ENCODE assay signal across 13 cellular contexts in the genomic region with DNA sequence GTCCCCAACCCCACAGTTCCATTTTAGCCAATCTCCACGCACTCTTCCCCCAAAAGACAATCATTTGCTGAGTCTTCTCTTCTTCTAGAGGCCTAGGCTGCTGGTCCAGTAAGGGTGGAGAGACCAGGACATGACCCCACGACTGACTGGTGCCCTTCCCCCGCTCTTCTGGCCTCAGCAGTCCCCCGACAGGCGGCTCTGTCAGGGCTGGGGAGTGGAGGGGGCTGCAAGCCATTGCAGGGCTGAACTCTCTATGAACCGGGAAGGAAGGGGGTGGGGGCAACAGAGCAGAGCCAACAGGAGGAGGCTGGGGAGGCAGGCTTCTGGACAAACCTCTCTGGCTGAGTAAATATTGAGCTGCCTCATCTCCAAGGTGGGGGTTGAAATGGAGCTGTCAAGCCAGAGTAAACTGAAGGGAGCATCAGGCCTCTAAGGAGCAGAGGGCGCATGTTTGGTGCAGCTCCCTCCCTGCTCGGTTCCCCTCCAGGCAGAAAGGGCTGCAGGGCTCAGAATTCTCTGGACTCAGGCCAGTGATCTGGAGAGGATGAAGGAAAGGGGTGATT. TPM values are rescaled to one million over a fixed set of nuclear protein-coding genes. Genes with fewer than 3 reads are reported as not detected.
DNase-seq lines count a peak whose midpoint lies in the region; ATAC-seq, FAIRE-seq and TF ChIP-seq lines count a peak whose summit lies in the region.
"Had no signal": no experiment of that assay in that cellular context is flagged by ENCODE, and none has a peak within 500 bp of the region (broad histone marks: within the 10 kb centered on the region; RNA-seq: fewer than 3 reads in every experiment).

No MANE protein-coding gene starts in this region.

- H3K79me2 ChIP-seq in SK-N-SH (ENCODE audit: insufficient read depth) = no peaks in the 10 kb centered on the region

- CTCF ChIA-PET in SK-N-SH (lab: Yijun Ruan, JAX) = interaction anchor here (0.7 to 1.1 kb wide), 3 partner anchors 8 to 66 kb away, joined by 3 read pairs; a partner anchor contains a TSS

- no peak overlapping the region for H3K27ac ChIP-seq in HUES48 (ENCODE audit: low read depth, low read length)
- H3K27ac ChIP-seq in left lung = no peak overlapping the region
- H3K27ac ChIP-seq in small intestine (ENCODE audit: low read depth in 1 of 2, low read length in 1 of 2) = peak overlapping the region in 1 of 2 donors; percentile 1
- H3K27ac ChIP-seq in SK-N-SH (ENCODE audit: low read depth in 2 of 2, low read length in 1 of 2) = no peak overlapping the region
- H3K27ac ChIP-seq: SJCRH30 had no signal

- H3K9me3 ChIP-seq in HUES48 (ENCODE audit: control insufficient read depth, insufficient read depth, low read length) (no peaks in the 10 kb centered on the region), left lung (no peaks in the 10 kb centered on the region), small intestine (ENCODE audit: control insufficient read depth, low read depth) (no peaks in the 10 kb centered on the region), SK-N-SH (no peaks in the 10 kb centered on the region)
- H3K9me3 ChIP-seq: BE2C, SJCRH30 had no signal

- TF ChIP-seq CTCF in left lung (IDR thresholded peaks at IDR 0.05) = no peak
- TF ChIP-seq CTCF in SK-N-SH (IDR thresholded peaks at IDR 0.05) = no peak

- POLR2A ChIA-PET in SK-N-SH (lab: Yijun Ruan, JAX) = interaction anchor here (0.7 kb wide), 1 partner anchor 31 kb away, joined by 6 read pairs; no protein-coding TSS in a partner anchor

- WGBS in small intestine, 3 donors = 25 to 32% (median 26%) methylated on average over 8 of the region's 8 CpGs
- 5% methylated on average over 7 of the region's 8 CpGs for WGBS in SK-N-SH (ENCODE audit: low lambda C conversion rate)

- intact Hi-C loops in left lung (cut with DNase I) = no loop called here

- no peak for TF ChIP-seq EP300 in SK-N-SH (IDR thresholded peaks at IDR 0.05; ENCODE audit: borderline replicate concordance in 1 of 2, low read depth in 1 of 2, low read length in 1 of 2)

- H3K9me2 ChIP-seq in SK-N-SH = no peaks in the 10 kb centered on the region

- H3K36me3 ChIP-seq in HUES48 (ENCODE audit: control insufficient read depth, insufficient read depth, low read length) = no peaks in the 10 kb centered on the region
- no peaks in the 10 kb centered on the region for H3K36me3 ChIP-seq in left lung
- H3K36me3 ChIP-seq in small intestine (ENCODE audit: control insufficient read depth in 2 of 2, insufficient read depth in 2 of 2, low read length in 2 of 2) = no peaks in the 10 kb centered on the region
- no peaks in the 10 kb centered on the region for H3K36me3 ChIP-seq in SK-N-SH (replicated peaks in 1 of 2; ENCODE audit: control insufficient read depth in 1 of 2, insufficient read depth in 2 of 2, low read length in 1 of 2)
- H3K36me3 ChIP-seq: BE2C, SJCRH30 had no signal

- TF ChIP-seq RAD21 in SK-N-SH (IDR thresholded peaks at IDR 0.05; ENCODE audit: low read length) = no peak

- peak; percentile 60 for ATAC-seq in left lung

- no peak overlapping the region for H3K4me2 ChIP-seq in SK-N-SH

- FAIRE-seq in GM12891 (lab: Jason Lieb, UNC) = no peak
- no peak for FAIRE-seq in small intestine (lab: Jason Lieb, UNC)

- H4K20me1 ChIP-seq in SK-N-SH (ENCODE audit: insufficient read depth) = no peaks in the 10 kb centered on the region

- H3K9ac ChIP-seq in HUES48 (ENCODE audit: low read depth, low read length) = no peak overlapping the region
- H3K9ac ChIP-seq in SK-N-SH = no peak overlapping the region

- DNase-seq in COLO668 (lab: John Stamatoyannopoulos, UW; ENCODE audit: unreplicated experiment) = peak; percentile 53
- DNase-seq in SHP77 (lab: John Stamatoyannopoulos, UW) = peak; percentile 82 to 85
- DNase-seq in left lung = peak in 1 of 2 donors; percentile 37
- no peak for DNase-seq in DMS 273 (lab: John Stamatoyannopoulos, UW; ENCODE audit: unreplicated experiment)
- DNase-seq in GM12891 (ENCODE audit: insufficient read length, low spot score) = no peak
- no peak for DNase-seq in small intestine
- no peak for DNase-seq in SK-N-SH
- DNase-seq: BE2C, NCI-H1105 treated with DMSO at 0.1 percent for 48 hours, posterior cingulate gyrus had no signal

- H3K27me3 ChIP-seq in HUES48 (ENCODE audit: control insufficient read depth, insufficient read depth, low read length) = peaks cover 90% of the 10 kb centered on the region
- peaks cover 12 to 86% of the 10 kb centered on the region in 2 donors for H3K27me3 ChIP-seq in left lung
- peaks cover 0 to 5% of the 10 kb centered on the region in 2 donors for H3K27me3 ChIP-seq in small intestine (ENCODE audit: control insufficient read depth in 2 of 2, insufficient read depth in 2 of 2, low read length in 2 of 2)
- H3K27me3 ChIP-seq in SK-N-SH (ENCODE audit: insufficient read depth) = peaks cover 99% of the 10 kb centered on the region

- TF ChIP-seq POLR2A in GM12891 (IDR thresholded peaks at IDR 0.05; ENCODE audit: low read depth, low read length) = no peak

- H2AFZ ChIP-seq in SK-N-SH (ENCODE audit: low read depth) = no peak overlapping the region

- no peaks in the 10 kb centered on the region for H3F3A ChIP-seq in SK-N-SH (replicated peaks; ENCODE audit: insufficient read depth)

- peaks cover 36% of the 10 kb centered on the region for H3K4me1 ChIP-seq in HUES48 (ENCODE audit: control insufficient read depth, insufficient read depth, low read length)
- no peaks in the 10 kb centered on the region for H3K4me1 ChIP-seq in left lung
- H3K4me1 ChIP-seq in small intestine (ENCODE audit: control insufficient read depth in 2 of 2, insufficient read depth in 1 of 2, low read depth in 1 of 2, low read length in 1 of 2) = no peaks in the 10 kb centered on the region
- no peaks in the 10 kb centered on the region for H3K4me1 ChIP-seq in SK-N-SH (ENCODE audit: control insufficient read depth in 1 of 2, insufficient read depth in 2 of 2, low read depth in 1 of 2, low read length in 1 of 2)
- H3K4me1 ChIP-seq: BE2C had no signal

- H3K4me3 ChIP-seq in HUES48 (ENCODE audit: low read depth, low read length) (peak overlapping the region; percentile 9; the same call in 1 of the 2 replicates), left lung (no peak overlapping the region), small intestine (ENCODE audit: low read depth in 1 of 2, low read length in 2 of 2) (no peak overlapping the region), SK-N-SH (ENCODE audit: low read depth in 2 of 2, low read length in 1 of 2) (no peak overlapping the region)
- H3K4me3 ChIP-seq: lung, SJCRH30 had no signal

TF ChIP-seq in GM12891, 5 proteins besides CTCF, POLR2A, EP300 and RAD21:
- TF ChIP-seq SPI1 (IDR thresholded peaks at IDR 0.05; ENCODE audit: low read depth, low read length) (no peak), POLR2AphosphoS5 (IDR thresholded peaks at IDR 0.05; ENCODE audit: low read depth, low read length) (no peak), PAX5 (IDR thresholded peaks at IDR 0.05; ENCODE audit: insufficient read depth, low read length, severe bottlenecking) (no peak), POU2F2 (IDR thresholded peaks at IDR 0.05; ENCODE audit: low read depth, low read length) (no peak)

TF ChIP-seq in SK-N-SH, 30 proteins besides CTCF, POLR2A, EP300 and RAD21 (continues in another document):
- no peak for TF ChIP-seq YY1 (IDR thresholded peaks at IDR 0.05; ENCODE audit: low read depth)
- no peak for TF ChIP-seq GABPA (IDR thresholded peaks at IDR 0.05; ENCODE audit: low read depth)
- TF ChIP-seq TEAD4 (IDR thresholded peaks at IDR 0.05; ENCODE audit: borderline replicate concordance, insufficient read depth) = no peak
- TF ChIP-seq, protein P1, sequence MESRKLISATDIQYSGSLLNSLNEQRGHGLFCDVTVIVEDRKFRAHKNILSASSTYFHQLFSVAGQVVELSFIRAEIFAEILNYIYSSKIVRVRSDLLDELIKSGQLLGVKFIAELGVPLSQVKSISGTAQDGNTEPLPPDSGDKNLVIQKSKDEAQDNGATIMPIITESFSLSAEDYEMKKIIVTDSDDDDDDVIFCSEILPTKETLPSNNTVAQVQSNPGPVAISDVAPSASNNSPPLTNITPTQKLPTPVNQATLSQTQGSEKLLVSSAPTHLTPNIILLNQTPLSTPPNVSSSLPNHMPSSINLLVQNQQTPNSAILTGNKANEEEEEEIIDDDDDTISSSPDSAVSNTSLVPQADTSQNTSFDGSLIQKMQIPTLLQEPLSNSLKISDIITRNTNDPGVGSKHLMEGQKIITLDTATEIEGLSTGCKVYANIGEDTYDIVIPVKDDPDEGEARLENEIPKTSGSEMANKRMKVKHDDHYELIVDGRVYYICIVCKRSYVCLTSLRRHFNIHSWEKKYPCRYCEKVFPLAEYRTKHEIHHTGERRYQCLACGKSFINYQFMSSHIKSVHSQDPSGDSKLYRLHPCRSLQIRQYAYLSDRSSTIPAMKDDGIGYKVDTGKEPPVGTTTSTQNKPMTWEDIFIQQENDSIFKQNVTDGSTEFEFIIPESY (IDR thresholded peaks at IDR 0.05; ENCODE audit: borderline replicate concordance, low read depth) = no peak
- TF ChIP-seq TAF1 (IDR thresholded peaks at IDR 0.05; ENCODE audit: borderline replicate concordance, low read depth, low read length) = no peak
- TF ChIP-seq, protein P2, sequence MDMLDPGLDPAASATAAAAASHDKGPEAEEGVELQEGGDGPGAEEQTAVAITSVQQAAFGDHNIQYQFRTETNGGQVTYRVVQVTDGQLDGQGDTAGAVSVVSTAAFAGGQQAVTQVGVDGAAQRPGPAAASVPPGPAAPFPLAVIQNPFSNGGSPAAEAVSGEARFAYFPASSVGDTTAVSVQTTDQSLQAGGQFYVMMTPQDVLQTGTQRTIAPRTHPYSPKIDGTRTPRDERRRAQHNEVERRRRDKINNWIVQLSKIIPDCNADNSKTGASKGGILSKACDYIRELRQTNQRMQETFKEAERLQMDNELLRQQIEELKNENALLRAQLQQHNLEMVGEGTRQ (IDR thresholded peaks at IDR 0.05; ENCODE audit: borderline replicate concordance, low read depth, low read length) = no peak
- TF ChIP-seq SMC3 (IDR thresholded peaks at IDR 0.05; ENCODE audit: low read depth, low read length) = no peak

RNA-seq across cellular contexts. Expression of a gene that starts 8.7 kb away (rescaled TPM):
- not detected for total RNA-seq in left lung
- polyA plus RNA-seq in GM12891 (2012; ENCODE audit: low read depth, missing spikeins) = not detected
- not detected for polyA plus RNA-seq in small intestine
- polyA plus RNA-seq in SK-N-SH (2012; rRNA removed) = not detected in 2 replicates
- not detected in 2 replicates for polyA plus RNA-seq in SK-N-SH (2012; cell fraction: cytosol; rRNA removed)
- not detected in 2 replicates for polyA plus RNA-seq in SK-N-SH (2012; cell fraction: nucleus; rRNA removed)
- total RNA-seq: lung, SJCRH30 had no signal
- polyA plus RNA-seq: lung had no signal

RNA-seq across cellular contexts. Expression of a gene that starts 22.8 kb away (rescaled TPM):
- 10 to 100 TPM in 1 of 2 donors, 1 to 10 TPM in 1; 9.7 to 11.8 TPM for total RNA-seq in left lung
- polyA plus RNA-seq in GM12891 (2012; ENCODE audit: low read depth, missing spikeins) = 6.4 TPM
- polyA plus RNA-seq in small intestine = 1 to 10 TPM in 2 of 3 donors, under 1 TPM in 1; 0.89 to 9.5 (median 5.1) TPM
- 1.2 and 1.9 TPM in 2 replicates for polyA plus RNA-seq in SK-N-SH (2012; rRNA removed)
- polyA plus RNA-seq in SK-N-SH (2012; cell fraction: cytosol; rRNA removed) = 0.73 and 1.1 TPM in 2 replicates
- 2.6 and 3.2 TPM in 2 replicates for polyA plus RNA-seq in SK-N-SH (2012; cell fraction: nucleus; rRNA removed)

RNA-seq across cellular contexts. Expression of a gene that starts 56.0 kb away (rescaled TPM):
- 1 to 10 TPM; 4.5 to 4.8 TPM for total RNA-seq in left lung
- 2.6 TPM for polyA plus RNA-seq in GM12891 (2012; ENCODE audit: low read depth, missing spikeins)
- polyA plus RNA-seq in small intestine (1 to 10 TPM in 1 of 3 donors, under 1 TPM in 1, not detected in 1; 0.27 to 3.1 TPM), SK-N-SH (2012; rRNA removed) (0.03 TPM in 2 replicates)
- 0.03 TPM in 2 replicates for polyA plus RNA-seq in SK-N-SH (2012; cell fraction: cytosol; rRNA removed)
- 0.04 and 0.05 TPM in 2 replicates for polyA plus RNA-seq in SK-N-SH (2012; cell fraction: nucleus; rRNA removed)

Comparison
In these comparisons a context has a peak if more than half of its experiments do, and no peak if none do; other contexts are left out.
1. DNase-seq: peak in COLO668 (single experiment) and SHP77 (2 of 2); none in DMS 273 (single experiment), GM12891 (single experiment), small intestine (single experiment) and SK-N-SH (single experiment).